8 cellular contexts compared by ENCODE assay signal in genomic region chr5:178145965-178146820, GRCh38. TPM values are rescaled to one million over a fixed set of nuclear protein-coding genes. Genes with fewer than 3 reads are reported as not detected.
DNase-seq lines count a peak whose midpoint lies in the region; ATAC-seq, FAIRE-seq and TF ChIP-seq lines count a peak whose summit lies in the region.
"Had no signal": no experiment of that assay in that cellular context is flagged by ENCODE, and none has a peak within 500 bp of the region (broad histone marks: within the 10 kb centered on the region; RNA-seq: fewer than 3 reads in every experiment).

No MANE protein-coding gene starts in this region.

- TF ChIP-seq EP300 in transverse colon (IDR thresholded peaks at IDR 0.05; ENCODE audit: low read depth): no peak

- no peaks in the 10 kb centered on the region for H3K9me1 ChIP-seq in endothelial cell of umbilical vein (replicated peaks; ENCODE audit: control insufficient read depth, extremely low read depth, insufficient read depth, low read length)

- no peak overlapping the region for H3K9ac ChIP-seq in endothelial cell of umbilical vein (replicated peaks; ENCODE audit: extremely low read depth, insufficient read depth, low read length)
- no peak overlapping the region for H3K9ac ChIP-seq in neuronal stem cell (ENCODE audit: low read depth, low read length, poor library complexity)

- H3K79me1 ChIP-seq in neuronal stem cell (ENCODE audit: low read depth, low read length): peaks cover 5% of the 10 kb centered on the region

- no peak overlapping the region for H2BK120ac ChIP-seq in neuronal stem cell (ENCODE audit: low read depth, low read length)

- H2BK5ac ChIP-seq in neuronal stem cell (ENCODE audit: low read length): no peak overlapping the region

- H3K23ac ChIP-seq in neuronal stem cell (ENCODE audit: low read depth, low read length, poor library complexity): peak overlapping the region; percentile 8

- H2AFZ ChIP-seq in endothelial cell of umbilical vein (ENCODE audit: low read depth, low read length) (no peak overlapping the region), neuronal stem cell (ENCODE audit: low read length) (no peak overlapping the region)

- no CpG with 5 or more reads among the region's 14 CpGs for WGBS in neuronal stem cell (ENCODE audit: extremely low coverage in 2 of 2, insufficient read length in 2 of 2, insufficient replicate concordance in 1 of 2), 2 donors
- 53% methylated on average over 14 of the region's 14 CpGs; no CpG with 5 or more reads in 1 of the 2 donors for WGBS in transverse colon (ENCODE audit: low coverage in 1 of 2), 2 donors

- no peak overlapping the region for H3K4me2 ChIP-seq in endothelial cell of umbilical vein (ENCODE audit: insufficient read depth, low read length)
- no peak overlapping the region for H3K4me2 ChIP-seq in neuronal stem cell (ENCODE audit: insufficient read depth, low read length, poor library complexity, severe bottlenecking)

- H4K20me1 ChIP-seq in endothelial cell of umbilical vein (replicated peaks; ENCODE audit: control insufficient read depth, extremely low read depth, insufficient read depth, low read length): no peaks in the 10 kb centered on the region

- H3K79me2 ChIP-seq in endothelial cell of umbilical vein (ENCODE audit: control insufficient read depth, insufficient read depth, low read length): peaks cover 2% of the 10 kb centered on the region

- H4K8ac ChIP-seq in neuronal stem cell (ENCODE audit: low read depth, low read length): no peak overlapping the region

- TF ChIP-seq CTCF in GM12873 (IDR thresholded peaks at IDR 0.05; ENCODE audit: insufficient read depth, low read depth, low read length, missing control alignments) (peak; percentile 91), endothelial cell of umbilical vein (IDR thresholded peaks at IDR 0.05; ENCODE audit: extremely low read depth in 1 of 2, insufficient read depth in 1 of 2, low read depth in 1 of 2, low read length in 2 of 2) (peak; percentile 78 to 86), transverse colon (IDR thresholded peaks at IDR 0.05) (peak; percentile 62 to 79 (median 70))

- POLR2A ChIA-PET in endothelial cell of umbilical vein (lab: Charles Lee): no interaction called here

- H3K14ac ChIP-seq in neuronal stem cell (ENCODE audit: low read length): no peak overlapping the region

- intact Hi-C loops in endothelial cell of umbilical vein (cut with micrococcal nuclease) (loop anchor here (1.0 to 2.0 kb wide), 4 partner anchors 15 to 70 kb away; partner anchors contain the start of gene RMND5B), transverse colon (cut with DNase I; ENCODE audit: low total_unique reads) (no loop called here)

- no peak overlapping the region for H2AK5ac ChIP-seq in neuronal stem cell (ENCODE audit: low read depth, low read length)

- peak; percentile 72 for FAIRE-seq in endothelial cell of umbilical vein (lab: Jason Lieb, UNC)
- FAIRE-seq: endometrium had no signal

- CTCF ChIA-PET in endothelial cell of umbilical vein (lab: Charles Lee): interaction anchor here (0.9 to 11.5 kb wide), 4 partner anchors 9 to 69 kb away, joined by 3 to 200 read pairs (median 3); no protein-coding TSS in a partner anchor

- H3K4me1 ChIP-seq in endothelial cell of umbilical vein (ENCODE audit: control insufficient read depth, extremely low read depth, insufficient read depth, low read length) (no peaks in the 10 kb centered on the region), neuronal stem cell (ENCODE audit: control insufficient read depth in 2 of 2, insufficient read depth in 1 of 2, low read depth in 1 of 2, low read length in 2 of 2) (no peaks in the 10 kb centered on the region), transverse colon (peaks cover 0 to 3% (median 0%) of the 10 kb centered on the region in 4 donors)

- H3K18ac ChIP-seq in neuronal stem cell (ENCODE audit: low read length): no peak overlapping the region

- dilution Hi-C loops in endothelial cell of umbilical vein (cut with MboI; ENCODE audit: extremely low pct_ligation_motif_present, low sequenced_read_pairs): no loop called here

- in situ Hi-C loops in transverse colon (cut with MboI; ENCODE audit: low pct_ligation_motif_present in 1 of 4, low pct_unique_long_range_greater_than_20kb in 1 of 4, low sequenced_read_pairs in 3 of 4): no loop called here

- H3K4me3 ChIP-seq in endothelial cell of umbilical vein (replicated peaks in 1 of 3; ENCODE audit: insufficient read depth in 1 of 3, low read depth in 1 of 3, low read length in 3 of 3) (no peak overlapping the region), neuronal stem cell (ENCODE audit: low read length in 2 of 2) (no peak overlapping the region), transverse colon (no peak overlapping the region)

- peaks cover 17 to 50% of the 10 kb centered on the region in 2 experiments for H3K36me3 ChIP-seq in endothelial cell of umbilical vein (ENCODE audit: control insufficient read depth in 2 of 2, extremely low read depth in 1 of 2, insufficient read depth in 2 of 2, low read length in 2 of 2)
- peaks cover 65 to 98% of the 10 kb centered on the region in 2 donors for H3K36me3 ChIP-seq in neuronal stem cell (replicated peaks in 1 of 2; ENCODE audit: control insufficient read depth in 2 of 2, insufficient read depth in 2 of 2, low read length in 2 of 2)
- H3K36me3 ChIP-seq in transverse colon: peaks cover 0 to 18% (median 7%) of the 10 kb centered on the region in 4 donors

- TF ChIP-seq POLR2A in endothelial cell of umbilical vein (IDR thresholded peaks at IDR 0.05; ENCODE audit: low read depth, low read length): peak; percentile 18
- TF ChIP-seq POLR2A in transverse colon (IDR thresholded peaks at IDR 0.05): no peak

- no peak overlapping the region for H2BK12ac ChIP-seq in neuronal stem cell (ENCODE audit: low read length)

- H4K91ac ChIP-seq in neuronal stem cell (ENCODE audit: low read depth, low read length, poor library complexity): no peak overlapping the region

- ATAC-seq in HG02981 (IDR thresholded peaks at IDR 0.05; ENCODE audit: unreplicated experiment): peak; percentile 74

- no peaks in the 10 kb centered on the region for H3K9me3 ChIP-seq in endothelial cell of umbilical vein (replicated peaks; ENCODE audit: control insufficient read depth, insufficient read depth, low read length)
- no peaks in the 10 kb centered on the region for H3K9me3 ChIP-seq in neuronal stem cell (replicated peaks in 1 of 2; ENCODE audit: control insufficient read depth in 2 of 2, insufficient read depth in 1 of 2, low read depth in 1 of 2, low read length in 2 of 2)
- H3K9me3 ChIP-seq in transverse colon: no peaks in the 10 kb centered on the region

- H3K4ac ChIP-seq in neuronal stem cell (ENCODE audit: low read length): no peak overlapping the region

- H3K27ac ChIP-seq in endothelial cell of umbilical vein (ENCODE audit: insufficient read depth, low read depth, low read length): no peak overlapping the region
- no peak overlapping the region for H3K27ac ChIP-seq in neuronal stem cell (replicated peaks; ENCODE audit: low read length)
- no peak overlapping the region for H3K27ac ChIP-seq in transverse colon

- H3K27me3 ChIP-seq in endothelial cell of umbilical vein (ENCODE audit: control insufficient read depth in 2 of 2, insufficient read depth in 2 of 2, low read length in 2 of 2) (no peaks in the 10 kb centered on the region), neuronal stem cell (ENCODE audit: control insufficient read depth in 3 of 3, insufficient read depth in 3 of 3, low read depth in 1 of 3, low read length in 3 of 3) (no peaks in the 10 kb centered on the region), transverse colon (no peaks in the 10 kb centered on the region)

- BruUV-seq in endothelial cell of umbilical vein (replicated peaks; lab: Mats Ljungman, UMichigan): no TSS peak

- DNase-seq in NCI-H526 treated with DMSO at 0.1 percent for 48 hours (lab: John Stamatoyannopoulos, UW) (peak; percentile 10), endothelial cell of umbilical vein (ENCODE audit: low read depth, low spot score) (peak; percentile 50), neuronal stem cell (ENCODE audit: low spot score) (peak; percentile 31), transverse colon (peak; percentile 79)
- DNase-seq in activated CD8-positive, alpha-beta memory T cell treated with anti-CD3 and anti-CD28 coated beads for 1 hour (ENCODE audit: extremely low read depth in 1 of 2, low read depth in 1 of 2): peak; percentile 57 to 68

- no peak overlapping the region for H2BK15ac ChIP-seq in neuronal stem cell (ENCODE audit: low read length)

RNA-seq across cellular contexts. Expression of gene NHP2, which starts 7.5 kb away (rescaled TPM):
- 205 and 210 TPM in 2 replicates for total RNA-seq in endothelial cell of umbilical vein
- 202 and 220 TPM in 2 replicates for polyA plus RNA-seq in endothelial cell of umbilical vein
- polyA plus RNA-seq in endothelial cell of umbilical vein (2011; cell fraction: cytosol; rRNA removed): 245 and 324 TPM in 2 replicates
- polyA plus RNA-seq in endothelial cell of umbilical vein (2011; cell fraction: nucleus; rRNA removed): 87.5 and 117 TPM in 2 replicates
- polyA plus RNA-seq in endothelial cell of umbilical vein (2012): 197 and 224 TPM in 2 replicates
- polyA minus RNA-seq in endothelial cell of umbilical vein: 50.8 and 57.1 TPM in 2 replicates
- 130 TPM for polyA minus RNA-seq in endothelial cell of umbilical vein (2011; cell fraction: cytosol; rRNA and poly(A)+ RNA removed)
- 25.5 and 36.5 TPM in 2 replicates for polyA minus RNA-seq in endothelial cell of umbilical vein (2011; cell fraction: nucleus; rRNA and poly(A)+ RNA removed)
- polyA plus RNA-seq in neuronal stem cell (2013, experiment 1 of 2): 177 TPM
- polyA plus RNA-seq in neuronal stem cell (2013, experiment 2 of 2): 166 TPM
- 100 to 1,000 TPM in 2 of 4 donors, 10 to 100 TPM in 2; 28.1 to 116 (median 96.7) TPM for total RNA-seq in transverse colon

RNA-seq across cellular contexts. Expression of gene RMND5B, which starts 15.4 kb away (rescaled TPM):
- total RNA-seq in endothelial cell of umbilical vein (34.2 and 38.2 TPM in 2 replicates), transverse colon (100 to 1,000 TPM in 1 of 4 donors, 10 to 100 TPM in 3; 36.7 to 149 (median 37.8) TPM)
- polyA plus RNA-seq in endothelial cell of umbilical vein: 37.2 and 40.2 TPM in 2 replicates
- 37.4 and 40.0 TPM in 2 replicates for polyA plus RNA-seq in endothelial cell of umbilical vein (2011; cell fraction: cytosol; rRNA removed)
- polyA plus RNA-seq in endothelial cell of umbilical vein (2011; cell fraction: nucleus; rRNA removed): 56.5 and 63.0 TPM in 2 replicates
- 11.9 and 17.7 TPM in 2 replicates for polyA plus RNA-seq in endothelial cell of umbilical vein (2012)
- polyA minus RNA-seq in endothelial cell of umbilical vein: 37.4 and 48.4 TPM in 2 replicates
- polyA minus RNA-seq in endothelial cell of umbilical vein (2011; cell fraction: cytosol; rRNA and poly(A)+ RNA removed): 29.2 TPM
- polyA minus RNA-seq in endothelial cell of umbilical vein (2011; cell fraction: nucleus; rRNA and poly(A)+ RNA removed): 23.2 and 24.3 TPM in 2 replicates
- polyA plus RNA-seq in neuronal stem cell (2013, experiment 1 of 2): 19.2 TPM
- polyA plus RNA-seq in neuronal stem cell (2013, experiment 2 of 2): 19.2 TPM

RNA-seq across cellular contexts. Expression of gene N4BP3, which starts 32.9 kb away (rescaled TPM):
- total RNA-seq in endothelial cell of umbilical vein: 38.2 and 40.3 TPM in 2 replicates
- 11.8 and 12.5 TPM in 2 replicates for polyA plus RNA-seq in endothelial cell of umbilical vein
- 8.3 and 10.6 TPM in 2 replicates for polyA plus RNA-seq in endothelial cell of umbilical vein (2011; cell fraction: cytosol; rRNA removed)
- polyA plus RNA-seq in endothelial cell of umbilical vein (2011; cell fraction: nucleus; rRNA removed): 22.0 TPM in 2 replicates
- 2.4 and 3.4 TPM in 2 replicates for polyA plus RNA-seq in endothelial cell of umbilical vein (2012)
- polyA minus RNA-seq in endothelial cell of umbilical vein: 13.2 and 16.2 TPM in 2 replicates
- 0.82 TPM for polyA minus RNA-seq in endothelial cell of umbilical vein (2011; cell fraction: cytosol; rRNA and poly(A)+ RNA removed)
- polyA minus RNA-seq in endothelial cell of umbilical vein (2011; cell fraction: nucleus; rRNA and poly(A)+ RNA removed): 13.2 and 19.0 TPM in 2 replicates
- polyA plus RNA-seq in neuronal stem cell (2013, experiment 1 of 2): 2.4 TPM
- polyA plus RNA-seq in neuronal stem cell (2013, experiment 2 of 2): 2.5 TPM
- 1 to 10 TPM in 2 of 4 donors, under 1 TPM in 2; 0.55 to 2.6 (median 1.2) TPM for total RNA-seq in transverse colon

RNA-seq across cellular contexts. Expression of gene GMCL2, which starts 41.0 kb away (rescaled TPM):
- not detected in 2 replicates for total RNA-seq in endothelial cell of umbilical vein
- polyA plus RNA-seq in endothelial cell of umbilical vein: not detected in 2 replicates
- polyA plus RNA-seq in endothelial cell of umbilical vein (2011; cell fraction: cytosol; rRNA removed): not detected in 2 replicates
- polyA plus RNA-seq in endothelial cell of umbilical vein (2011; cell fraction: nucleus; rRNA removed): not detected in 2 replicates
- not detected in 2 replicates for polyA plus RNA-seq in endothelial cell of umbilical vein (2012)
- not detected in 2 replicates for polyA minus RNA-seq in endothelial cell of umbilical vein
- not detected for polyA minus RNA-seq in endothelial cell of umbilical vein (2011; cell fraction: cytosol; rRNA and poly(A)+ RNA removed)
- polyA minus RNA-seq in endothelial cell of umbilical vein (2011; cell fraction: nucleus; rRNA and poly(A)+ RNA removed): not detected in 2 replicates
- not detected for polyA plus RNA-seq in neuronal stem cell (2013, experiment 1 of 2)
- not detected for polyA plus RNA-seq in neuronal stem cell (2013, experiment 2 of 2)
- total RNA-seq in transverse colon: not detected

RNA-seq across cellular contexts. Expression of gene HNRNPAB, which starts 58.1 kb away (rescaled TPM):
- total RNA-seq in endothelial cell of umbilical vein (309 and 310 TPM in 2 replicates), transverse colon (100 to 1,000 TPM; 115 to 199 (median 169) TPM)
- polyA plus RNA-seq in endothelial cell of umbilical vein: 165 and 207 TPM in 2 replicates
- 155 and 191 TPM in 2 replicates for polyA plus RNA-seq in endothelial cell of umbilical vein (2011; cell fraction: cytosol; rRNA removed)
- 103 and 152 TPM in 2 replicates for polyA plus RNA-seq in endothelial cell of umbilical vein (2011; cell fraction: nucleus; rRNA removed)
- polyA plus RNA-seq in endothelial cell of umbilical vein (2012): 163 and 250 TPM in 2 replicates
- 77.1 and 81.4 TPM in 2 replicates for polyA minus RNA-seq in endothelial cell of umbilical vein
- 90.1 TPM for polyA minus RNA-seq in endothelial cell of umbilical vein (2011; cell fraction: cytosol; rRNA and poly(A)+ RNA removed)
- polyA minus RNA-seq in endothelial cell of umbilical vein (2011; cell fraction: nucleus; rRNA and poly(A)+ RNA removed): 32.1 and 36.1 TPM in 2 replicates
- 252 TPM for polyA plus RNA-seq in neuronal stem cell (2013, experiment 1 of 2)
- 248 TPM for polyA plus RNA-seq in neuronal stem cell (2013, experiment 2 of 2)

Comparison
In these comparisons a context has a peak if more than half of its experiments do, and no peak if none do; other contexts are left out.
1. DNase-seq: peak in every context shown above with its lines; median percentile 79 in transverse colon; 62 in activated CD8-positive, alpha-beta memory T cell treated with anti-CD3 and anti-CD28 coated beads for 1 hour; 50 in endothelial cell of umbilical vein; 31 in neuronal stem cell; 10 in NCI-H526 treated with DMSO at 0.1 percent for 48 hours.
2. RNA of gene N4BP3, which starts 32.9 kb away (total RNA-seq): 38.2 to 40.3 TPM in endothelial cell of umbilical vein; 0.55 to 2.6 TPM in transverse colon; every median in the first group is over 10 times any median in the second.
3. Peak in every context shown above with its lines, with median percentiles within 50 percentile points of each other: CTCF ChIP-seq.